Comparison of ENCODE assay signal across 11 cellular contexts in the genomic region with DNA sequence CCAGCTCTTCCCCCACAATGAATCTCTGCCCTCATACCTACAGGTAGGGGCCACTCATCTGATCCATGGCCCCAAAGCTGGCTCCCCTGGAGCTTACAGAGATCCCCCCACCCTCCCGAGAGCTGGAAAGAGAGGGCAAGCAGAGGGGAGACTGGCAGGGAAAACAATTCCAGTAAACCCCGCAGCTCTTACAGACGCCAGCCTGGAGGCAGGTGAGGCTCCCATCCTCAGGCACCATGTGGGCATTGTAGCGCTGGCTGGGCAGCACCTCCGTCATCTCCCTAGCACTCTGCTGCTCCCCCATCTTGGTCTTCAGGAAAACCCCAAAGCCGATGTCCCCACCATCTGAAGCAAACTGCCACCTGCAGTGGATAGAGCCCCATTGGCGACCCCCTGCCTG. TPM values are rescaled to one million over a fixed set of nuclear protein-coding genes. Genes with fewer than 3 reads are reported as not detected.
"Had no signal": no experiment of that assay in that cellular context is flagged by ENCODE, and none has a peak within 500 bp of the region (broad histone marks: within the 10 kb centered on the region; RNA-seq: fewer than 3 reads in every experiment).

No MANE protein-coding gene starts in this region.

- H3K4me1 ChIP-seq: HAP-1 had no signal

- H3K9me3 Mint-ChIP-seq: GM23338, H9, HFFc6 had no signal

- H3K4me3 Mint-ChIP-seq: GM23338, HFFc6 had no signal

- H3K27ac Mint-ChIP-seq: GM23338, H9, HFFc6 had no signal

- ATAC-seq: GM23338, HCT116 had no signal

- H3K4me3 ChIP-seq: GM23248, GM23338, HAP-1 had no signal

- H3K9me3 ChIP-seq: HAP-1 had no signal

- DNase-seq: GM23248, GOT3, H7, H9, HCEC 1CT, HFFc6 had no signal

- H3K36me3 ChIP-seq: HAP-1 had no signal

- H3K27ac ChIP-seq: GM23248 had no signal

RNA-seq across cellular contexts. Expression of a gene that starts 14.1 kb away (rescaled TPM):
- total RNA-seq: H4, H7, HFFc6 had no signal

RNA-seq across cellular contexts. Expression of a gene that starts 19.6 kb away (rescaled TPM):
- total RNA-seq: GM23248, GM23338, H1, H4, H7, H9, HFFc6 had no signal

RNA-seq across cellular contexts. Expression of a gene that starts 55.2 kb away (rescaled TPM):
- total RNA-seq: GM23248, H4, HFFc6 had no signal
